In the genomic region with DNA sequence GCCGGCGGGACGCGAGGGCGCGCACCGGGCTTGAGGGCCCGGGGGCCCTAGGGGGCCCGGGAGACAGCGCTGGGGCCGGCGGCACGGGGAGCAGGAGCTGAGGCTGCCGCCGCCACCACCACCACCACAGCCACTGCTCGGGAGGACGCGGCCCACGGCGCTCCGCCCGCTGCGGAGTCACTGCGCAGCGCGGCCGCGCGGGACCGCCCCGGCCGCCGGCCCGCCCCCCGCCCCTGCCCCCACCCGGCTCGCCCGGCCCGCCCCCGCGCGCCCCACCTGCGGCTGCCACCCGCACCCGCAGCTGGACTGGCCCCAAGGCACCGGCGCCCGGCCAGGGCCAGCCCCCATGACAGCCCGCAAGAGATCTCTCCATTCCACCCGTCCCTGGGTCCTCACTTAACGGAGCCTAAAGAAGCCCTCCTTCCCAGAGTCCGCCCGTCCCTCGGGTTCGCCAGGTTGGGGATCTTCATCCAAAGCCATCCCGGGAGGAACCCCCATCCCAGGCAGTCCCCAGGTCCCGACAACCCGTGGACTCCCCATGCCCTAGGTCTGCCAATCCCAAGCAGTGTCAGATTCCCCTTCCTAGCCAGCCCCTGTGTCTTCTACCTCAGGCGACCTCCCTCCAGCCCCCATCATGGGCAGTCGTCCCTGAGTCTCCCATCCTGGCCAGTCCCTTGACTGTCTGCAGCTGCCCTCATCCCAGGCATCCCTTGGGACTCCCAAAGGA, we compare ENCODE assay signal across 8 cellular contexts. TPM values are rescaled to one million over a fixed set of nuclear protein-coding genes. Genes with fewer than 3 reads are reported as not detected.
DNase-seq lines count a peak whose midpoint lies in the region; ATAC-seq and TF ChIP-seq lines count a peak whose summit lies in the region.

No MANE protein-coding gene starts in this region.

- ATAC-seq in HG03354 (IDR thresholded peaks at IDR 0.05; ENCODE audit: poor library complexity, severe bottlenecking, unreplicated experiment) (no peak), GM18511 (IDR thresholded peaks at IDR 0.05; ENCODE audit: unreplicated experiment) (no peak)

- H3K9me3 ChIP-seq in ectodermal cell (ENCODE audit: control insufficient read depth, low read length) (no peaks in the 10 kb centered on the region), mucosa of stomach (ENCODE audit: control insufficient read depth, low read length) (no peaks in the 10 kb centered on the region)

- H3K27me3 ChIP-seq in ectodermal cell (ENCODE audit: control insufficient read depth, insufficient read depth, low read length, poor library complexity, severe bottlenecking) (peaks cover 64% of the 10 kb centered on the region), mucosa of stomach (ENCODE audit: control insufficient read depth, insufficient read depth, low read length) (peaks cover 52% of the 10 kb centered on the region)

- peak overlapping the region; percentile 38 for H3K4me3 ChIP-seq in ectodermal cell (ENCODE audit: insufficient read depth, low read depth, low read length)
- no peak overlapping the region for H3K4me3 ChIP-seq in mucosa of stomach (ENCODE audit: low read length)

- peak overlapping the region; percentile 33; the same call in 1 of the 2 replicates for H3K27ac ChIP-seq in C4-2B
- H3K27ac ChIP-seq in ectodermal cell (ENCODE audit: insufficient read depth, low read depth, low read length, poor library complexity, severe bottlenecking), result no peak overlapping the region

- 2 to 3% methylated on average over 56 to 60 of the region's 60 CpGs for WGBS in ectodermal cell, 2 experiments

- no peak for TF ChIP-seq CTCF in C4-2B (conservative IDR thresholded peaks at IDR 0.05)

- DNase-seq in NCI-H69 (lab: John Stamatoyannopoulos, UW), result peak; percentile 15
- DNase-seq in islet precursor cell, result no peak
- DNase-seq in DMS114 treated with DMSO at 0.1 percent for 48 hours (lab: John Stamatoyannopoulos, UW; ENCODE audit: unreplicated experiment), result no peak

- H3K4me1 ChIP-seq in ectodermal cell (ENCODE audit: control insufficient read depth, insufficient read depth, low read length), result no peaks in the 10 kb centered on the region
- H3K4me1 ChIP-seq in mucosa of stomach (ENCODE audit: control insufficient read depth, insufficient read depth, low read length), result peaks cover 9% of the 10 kb centered on the region

- H3K9ac ChIP-seq in mucosa of stomach (ENCODE audit: low read length), result peak overlapping the region; percentile 39

- no peaks in the 10 kb centered on the region for H3K36me3 ChIP-seq in ectodermal cell (ENCODE audit: control insufficient read depth, insufficient read depth, low read length)
- H3K36me3 ChIP-seq in mucosa of stomach (ENCODE audit: control insufficient read depth, insufficient read depth, low read length), result no peaks in the 10 kb centered on the region

RNA-seq across cellular contexts. Expression of a gene that starts 40.0 kb away (rescaled TPM):
- 13.9 TPM for polyA plus RNA-seq in ectodermal cell (2013, experiment 1 of 4)
- polyA plus RNA-seq in ectodermal cell (2013, experiment 2 of 4), result 12.3 TPM
- 12.3 TPM for polyA plus RNA-seq in ectodermal cell (2013, experiment 3 of 4)
- 16.2 TPM for polyA plus RNA-seq in ectodermal cell (2013, experiment 4 of 4)
